Comparison of ENCODE assay signal across 13 cellular contexts in the genomic region with DNA sequence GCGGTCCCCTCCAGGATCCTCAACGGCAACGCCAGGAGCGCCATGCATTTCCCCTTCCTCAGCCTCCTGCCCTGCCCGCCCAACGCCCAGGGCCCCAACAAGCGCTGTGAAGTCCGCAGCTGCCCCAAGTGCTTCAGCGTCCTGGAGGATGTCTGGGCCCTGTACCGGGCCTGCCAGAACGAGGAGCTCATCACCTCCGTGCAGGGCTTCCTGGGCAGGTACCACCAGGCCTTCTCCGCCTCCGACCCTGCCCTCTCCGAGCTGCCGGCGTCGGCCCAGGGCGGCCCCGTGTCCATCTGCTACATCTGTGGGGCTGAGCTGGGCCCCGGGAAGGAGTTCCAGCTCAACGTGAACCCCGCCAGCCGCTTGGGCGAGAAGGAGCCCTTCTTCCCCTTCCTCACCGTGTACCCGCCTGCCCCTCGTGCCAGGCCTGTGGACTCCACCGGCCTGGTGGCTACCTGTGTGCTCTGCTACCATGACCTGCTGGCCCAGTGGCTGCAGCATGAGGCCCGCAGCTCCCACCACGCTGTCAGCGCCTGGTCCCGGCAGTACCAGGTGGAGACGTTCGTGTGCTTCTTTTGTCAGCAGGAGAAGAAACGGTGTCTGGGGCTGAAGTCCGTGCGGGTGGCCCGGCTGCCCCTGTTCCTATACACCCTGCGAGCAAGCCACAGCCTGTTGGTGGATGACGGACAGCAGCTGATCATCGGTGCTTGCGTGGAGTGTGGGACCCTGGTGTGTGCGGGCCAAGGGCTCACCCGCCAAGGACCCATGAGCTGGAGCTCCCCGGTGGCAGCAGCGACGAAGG. TPM values are rescaled to one million over a fixed set of nuclear protein-coding genes. Genes with fewer than 3 reads are reported as not detected.
DNase-seq lines count a peak whose midpoint lies in the region; ATAC-seq and TF ChIP-seq lines count a peak whose summit lies in the region.
"Had no signal": no experiment of that assay in that cellular context is flagged by ENCODE, and none has a peak within 500 bp of the region (broad histone marks: within the 10 kb centered on the region; RNA-seq: fewer than 3 reads in every experiment).

No MANE protein-coding gene starts in this region.

- peak overlapping the region; percentile 95 for H3K4me3 Mint-ChIP-seq in HFFc6
- H3K4me3 Mint-ChIP-seq in effector memory CD8-positive, alpha-beta T cell: peak overlapping the region; percentile 38 to 71
- H3K4me3 Mint-ChIP-seq in nephron: peak overlapping the region; percentile 89 to 95 (median 93)

- H3K27me3 Mint-ChIP-seq in HFFc6 (ENCODE audit: insufficient read depth): peaks cover 8% of the 10 kb centered on the region
- peaks cover 69 to 88% of the 10 kb centered on the region in 2 donors for H3K27me3 Mint-ChIP-seq in effector memory CD8-positive, alpha-beta T cell
- peaks cover 13% of the 10 kb centered on the region for H3K27me3 Mint-ChIP-seq in nephron (ENCODE audit: low read depth)

- ATAC-seq in effector memory CD8-positive, alpha-beta T cell (replicated peaks): no peak
- ATAC-seq: activated T-cell treated with anti-CD3 and anti-CD28 coated beads, Interleukin-2, amount 50 U/mL, for 72 hours; mucosa of descending colon had no signal

- peak overlapping the region; percentile 82 for H3K27ac ChIP-seq in ACC112 (ENCODE audit: low read depth, low read length)
- peak overlapping the region in 1 of 59 donors; percentile 58 for H3K27ac ChIP-seq in dorsolateral prefrontal cortex
- H3K27ac ChIP-seq: epithelial cell of prostate had no signal

- H3K4me1 ChIP-seq in ACC112 (ENCODE audit: control insufficient read depth, insufficient read depth, low read length, unreplicated experiment): peaks cover 54% of the 10 kb centered on the region

- H3K27me3 ChIP-seq in ACC112 (ENCODE audit: insufficient read depth, low read length) (no peaks in the 10 kb centered on the region), dorsolateral prefrontal cortex (peaks cover 0 to 67% (median 25%) of the 10 kb centered on the region in 45 donors)

- peak overlapping the region; percentile 87 for H3K4me3 ChIP-seq in ACC112 (ENCODE audit: low read depth, low read length)
- H3K4me3 ChIP-seq in dorsolateral prefrontal cortex: peak overlapping the region in 10 of 59 donors; percentile 3 to 49 (median 22)
- H3K4me3 ChIP-seq: mucosa of descending colon had no signal

- DNase-seq in HFFc6 (no peak), D341Med (ENCODE audit: low spot score) (no peak), mesenteric fat pad (ENCODE audit: low spot score) (no peak), NOMO-1 (lab: John Stamatoyannopoulos, UW; ENCODE audit: unreplicated experiment in 2 of 2) (no peak), dorsolateral prefrontal cortex (no peak)
- DNase-seq in effector memory CD8-positive, alpha-beta T cell: no peak
- DNase-seq: activated T-cell treated with anti-CD3 and anti-CD28 coated beads, Interleukin-2, amount 50 U/mL, for 72 hours; Calu3; T-helper 9 cell had no signal

- H3K4me1 Mint-ChIP-seq in HFFc6 (ENCODE audit: low read depth) (peaks cover 61% of the 10 kb centered on the region), nephron (peaks cover 72% of the 10 kb centered on the region)
- H3K4me1 Mint-ChIP-seq in effector memory CD8-positive, alpha-beta T cell (ENCODE audit: low read depth in 2 of 2): peaks cover 2 to 3% of the 10 kb centered on the region in 2 donors

- H3K9me3 Mint-ChIP-seq in HFFc6 (peaks cover 8% of the 10 kb centered on the region), nephron (no peaks in the 10 kb centered on the region)
- no peaks in the 10 kb centered on the region for H3K9me3 Mint-ChIP-seq in effector memory CD8-positive, alpha-beta T cell
- H3K9me3 Mint-ChIP-seq: activated T-cell treated with anti-CD3 and anti-CD28 coated beads, Interleukin-2, amount 50 U/mL, for 72 hours had no signal

- H3K36me3 Mint-ChIP-seq in HFFc6 (ENCODE audit: low read depth) (peaks cover 20% of the 10 kb centered on the region), nephron (ENCODE audit: low read depth) (peaks cover 16% of the 10 kb centered on the region)
- peaks cover 3% of the 10 kb centered on the region for H3K36me3 Mint-ChIP-seq in effector memory CD8-positive, alpha-beta T cell (ENCODE audit: insufficient read depth)

- H3K27ac Mint-ChIP-seq in HFFc6 (peak overlapping the region; percentile 98), nephron (peak overlapping the region; percentile 62 to 82 (median 69))
- no peak overlapping the region for H3K27ac Mint-ChIP-seq in effector memory CD8-positive, alpha-beta T cell
- H3K27ac Mint-ChIP-seq: activated T-cell treated with anti-CD3 and anti-CD28 coated beads, Interleukin-2, amount 50 U/mL, for 72 hours had no signal

- TF ChIP-seq CTCF in HFFc6 (IDR thresholded peaks at IDR 0.05): no peak
- TF ChIP-seq CTCF in nephron (IDR thresholded peaks at IDR 0.05; ENCODE audit: unreplicated experiment in 3 of 3): no peak
- TF ChIP-seq CTCF in dorsolateral prefrontal cortex (IDR thresholded peaks at IDR 0.05 in 54 of 56, conservative IDR thresholded peaks at IDR 0.05 in 2 of 56; ENCODE audit: low read depth in 1 of 56, partially characterized antibody in 56 of 56): no peak

- intact Hi-C loops in dorsolateral prefrontal cortex (cut with DNase I): no loop called here

- no peaks in the 10 kb centered on the region for H3K36me3 ChIP-seq in ACC112 (ENCODE audit: insufficient read depth, low read length)

- peaks cover 43% of the 10 kb centered on the region for H3K79me2 ChIP-seq in ACC112 (ENCODE audit: control insufficient read depth, insufficient read depth, low read length, unreplicated experiment)

- no peak overlapping the region for H2AFZ ChIP-seq in ACC112 (ENCODE audit: low read length, unreplicated experiment)

RNA-seq across cellular contexts. Expression of a gene that starts 58.9 kb away (rescaled TPM):
- total RNA-seq in HFFc6 (2021; fragmentation: NEBNext Ultra II Directional; extraction: Animal tissue kit (Norgen Biotek cat#: 25700)): not detected
- total RNA-seq in mesenteric fat pad (not detected), dorsolateral prefrontal cortex (under 1 TPM in 6 of 120 experiments, not detected in 114; 0.39 to 0.83 (median 0.59) TPM)
- total RNA-seq: activated T-cell treated with anti-CD3 and anti-CD28 coated beads, Interleukin-2, amount 50 U/mL, for 72 hours; Calu3; mucosa of descending colon had no signal

Comparison
In these comparisons a context has a peak if more than half of its experiments do, and no peak if none do; other contexts are left out.
1. H3K27ac Mint-ChIP-seq: peak in HFFc6 (single experiment) and nephron (3 of 3); none in effector memory CD8-positive, alpha-beta T cell (0 of 2).
2. Peak in every context shown above with its lines, with median percentiles within 50 percentile points of each other: H3K4me3 Mint-ChIP-seq.